11 cellular contexts compared by ENCODE assay signal in the genomic region with DNA sequence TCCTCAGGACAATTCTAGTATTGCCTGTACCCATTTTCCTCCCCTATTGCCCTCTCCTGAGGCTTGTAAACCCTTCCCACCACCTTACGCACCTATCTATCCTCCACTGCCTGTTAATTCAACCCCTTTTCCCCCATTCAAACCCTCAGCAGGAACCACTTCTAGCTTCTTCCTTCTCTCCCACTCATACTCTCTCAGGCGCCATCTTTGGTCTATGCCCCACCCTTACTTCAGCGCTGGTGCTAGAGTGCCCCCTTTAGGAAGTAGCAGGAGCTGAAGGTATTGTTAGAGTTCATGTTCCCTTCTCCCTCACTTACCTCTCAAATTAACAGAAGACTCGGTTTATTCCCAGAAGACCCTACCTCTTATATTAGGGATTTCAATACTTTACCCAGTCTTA.
DNase-seq lines count a peak whose midpoint lies in the region; ATAC-seq and TF ChIP-seq lines count a peak whose summit lies in the region.
"Had no signal": no experiment of that assay in that cellular context is flagged by ENCODE, and none has a peak within 500 bp of the region (broad histone marks: within the 10 kb centered on the region; RNA-seq: fewer than 3 reads in every experiment).

No MANE protein-coding gene starts in this region.

- H3K4me3 Mint-ChIP-seq in activated CD4-positive, alpha-beta T cell treated with anti-CD3 and anti-CD28 coated beads, Interleukin-2, amount 10 ng/mL, durations not matched to agents 24 days and 14 days: no peak overlapping the region
- H3K4me3 Mint-ChIP-seq in glutamatergic neuron (ENCODE audit: unreplicated experiment): no peak overlapping the region
- H3K4me3 Mint-ChIP-seq: naive thymus-derived CD8-positive, alpha-beta T cell had no signal

- peak overlapping the region; percentile 82; the same call in 1 of the 2 replicates for H2AFZ ChIP-seq in OCI-LY1 (ENCODE audit: low read length)

- no peaks in the 10 kb centered on the region for H3K79me2 ChIP-seq in OCI-LY1 (ENCODE audit: insufficient read depth, low read length)

- H3K4me1 ChIP-seq in OCI-LY1 (ENCODE audit: insufficient read depth, low read length, severe bottlenecking): no peaks in the 10 kb centered on the region

- H3K4me3 ChIP-seq in OCI-LY1 (ENCODE audit: low read depth, low read length, poor library complexity, severe bottlenecking) (no peak overlapping the region), retinal pigment epithelial cell (ENCODE audit: low read length) (no peak overlapping the region)

- H3K27ac ChIP-seq in OCI-LY1 (ENCODE audit: low read depth, low read length, poor library complexity, severe bottlenecking): no peak overlapping the region

- no peaks in the 10 kb centered on the region for H3K9me3 ChIP-seq in OCI-LY1 (ENCODE audit: low read length)

- no peaks in the 10 kb centered on the region; the same call in 1 of the 2 replicates for H3K9me2 ChIP-seq in OCI-LY1 (ENCODE audit: low read depth, low read length)

- H3K27me3 ChIP-seq in OCI-LY1 (ENCODE audit: insufficient read depth, low read length): no peaks in the 10 kb centered on the region; the same call in 1 of the 2 replicates

- H3F3A ChIP-seq in OCI-LY1 (ENCODE audit: insufficient read depth, low read length): no peaks in the 10 kb centered on the region

- H3K9me3 Mint-ChIP-seq in activated CD4-positive, alpha-beta T cell treated with anti-CD3 and anti-CD28 coated beads, Interleukin-2, amount 10 ng/mL, durations not matched to agents 24 days and 14 days: no peaks in the 10 kb centered on the region
- H3K9me3 Mint-ChIP-seq in glutamatergic neuron (ENCODE audit: unreplicated experiment): no peaks in the 10 kb centered on the region

- no peaks in the 10 kb centered on the region for H4K20me1 ChIP-seq in OCI-LY1 (ENCODE audit: insufficient read depth, low read length)

- peak; percentile 72 for TF ChIP-seq CTCF in OCI-LY1 (IDR thresholded peaks at IDR 0.05; ENCODE audit: low read length)
- peak; percentile 13 for TF ChIP-seq CTCF in retinal pigment epithelial cell (conservative IDR thresholded peaks at IDR 0.05; ENCODE audit: low read depth, low read length)
- no peak for TF ChIP-seq CTCF in glutamatergic neuron (IDR thresholded peaks at IDR 0.05; ENCODE audit: partially characterized antibody, unreplicated experiment)

- ATAC-seq in HG02884 (IDR thresholded peaks at IDR 0.05; ENCODE audit: unreplicated experiment) (peak; percentile 62), GM21423 (IDR thresholded peaks at IDR 0.05; ENCODE audit: unreplicated experiment) (no peak), HG03095 (IDR thresholded peaks at IDR 0.05; ENCODE audit: unreplicated experiment) (no peak)
- ATAC-seq: naive thymus-derived CD8-positive, alpha-beta T cell had no signal

- no peaks in the 10 kb centered on the region for H3K36me3 ChIP-seq in OCI-LY1 (ENCODE audit: insufficient read depth, low read length)

- no peaks in the 10 kb centered on the region for H3K27me3 Mint-ChIP-seq in activated CD4-positive, alpha-beta T cell treated with anti-CD3 and anti-CD28 coated beads, Interleukin-2, amount 10 ng/mL, durations not matched to agents 24 days and 14 days
- peaks cover 2% of the 10 kb centered on the region for H3K27me3 Mint-ChIP-seq in glutamatergic neuron (ENCODE audit: unreplicated experiment)
- H3K27me3 Mint-ChIP-seq: naive thymus-derived CD8-positive, alpha-beta T cell had no signal

- no peak overlapping the region for H3K4me2 ChIP-seq in OCI-LY1 (ENCODE audit: low read length)

- peak; percentile 13 for DNase-seq in activated CD4-positive, alpha-beta T cell treated with anti-CD3 and anti-CD28 coated beads for 48 hours
- DNase-seq in activated CD4-positive, alpha-beta T cell treated with anti-CD3 and anti-CD28 coated beads, Interleukin-2, amount 10 ng/mL, durations not matched to agents 24 days and 14 days: no peak
- no peak for DNase-seq in retinal pigment epithelial cell (ENCODE audit: low read depth)
- no peak for DNase-seq in glutamatergic neuron
- DNase-seq: activated CD8-positive, alpha-beta memory T cell treated with anti-CD3 and anti-CD28 coated beads, Interleukin-2, amount 50 U/mL, for 48 hours; naive thymus-derived CD8-positive, alpha-beta T cell; stimulated activated naive CD4-positive, alpha-beta T cell had no signal

- no peak overlapping the region for H3K9ac ChIP-seq in OCI-LY1 (ENCODE audit: low read length)

- H3K27ac Mint-ChIP-seq in activated CD4-positive, alpha-beta T cell treated with anti-CD3 and anti-CD28 coated beads, Interleukin-2, amount 10 ng/mL, durations not matched to agents 24 days and 14 days: no peak overlapping the region
- no peak overlapping the region for H3K27ac Mint-ChIP-seq in glutamatergic neuron (ENCODE audit: unreplicated experiment)
- H3K27ac Mint-ChIP-seq: naive thymus-derived CD8-positive, alpha-beta T cell had no signal

- H3K4me1 Mint-ChIP-seq in activated CD4-positive, alpha-beta T cell treated with anti-CD3 and anti-CD28 coated beads, Interleukin-2, amount 10 ng/mL, durations not matched to agents 24 days and 14 days: no peaks in the 10 kb centered on the region
- H3K4me1 Mint-ChIP-seq in glutamatergic neuron (ENCODE audit: low read depth, unreplicated experiment): no peaks in the 10 kb centered on the region
- H3K4me1 Mint-ChIP-seq: naive thymus-derived CD8-positive, alpha-beta T cell had no signal

- no peaks in the 10 kb centered on the region for H3K36me3 Mint-ChIP-seq in activated CD4-positive, alpha-beta T cell treated with anti-CD3 and anti-CD28 coated beads, Interleukin-2, amount 10 ng/mL, durations not matched to agents 24 days and 14 days (ENCODE audit: low read depth)
- H3K36me3 Mint-ChIP-seq in glutamatergic neuron (ENCODE audit: unreplicated experiment): no peaks in the 10 kb centered on the region
- H3K36me3 Mint-ChIP-seq: naive thymus-derived CD8-positive, alpha-beta T cell had no signal

- intact Hi-C loops in activated CD4-positive, alpha-beta T cell treated with anti-CD3 and anti-CD28 coated beads, Interleukin-2, amount 10 ng/mL, durations not matched to agents 24 days and 14 days (cut with micrococcal nuclease): no loop called here
